Comparison of ENCODE assay signal across 11 cellular contexts in the genomic region with DNA sequence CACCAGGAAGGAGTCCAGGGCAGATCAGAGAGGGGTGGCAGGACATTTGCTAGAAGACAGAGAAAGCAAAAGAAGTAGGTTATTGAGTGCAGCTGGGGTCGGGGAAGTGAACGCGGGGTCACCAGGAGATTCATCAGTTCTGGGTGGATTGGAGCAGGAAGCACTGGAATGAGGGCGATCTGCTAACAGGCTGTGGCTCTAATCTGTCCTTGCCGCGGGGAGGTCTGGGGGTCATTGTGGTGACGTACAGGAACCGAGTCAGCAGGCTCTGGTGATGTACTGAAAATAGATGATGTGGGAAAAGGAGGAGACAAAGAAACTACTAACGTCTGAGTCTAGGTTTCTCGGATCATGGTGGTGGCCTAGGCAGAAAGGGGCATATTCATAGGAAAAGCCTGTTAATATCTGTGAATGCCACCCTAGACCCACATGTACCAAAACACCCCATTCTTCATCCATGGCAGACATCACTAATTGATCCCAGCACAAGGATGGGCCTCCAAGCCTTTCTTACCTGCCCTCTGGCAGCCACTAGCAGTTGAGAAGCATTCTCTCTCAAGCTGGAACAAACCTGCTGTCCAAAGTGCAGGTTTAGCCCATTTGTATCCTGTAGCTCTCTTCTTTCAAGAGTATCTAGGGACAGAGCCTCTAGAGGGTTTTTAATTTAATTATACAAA.
"Had no signal": no experiment of that assay in that cellular context is flagged by ENCODE, and none has a peak within 500 bp of the region (broad histone marks: within the 10 kb centered on the region; RNA-seq: fewer than 3 reads in every experiment).

No MANE protein-coding gene starts in this region.

- H3K36me3 ChIP-seq: ascending aorta, upper lobe of right lung had no signal

- ATAC-seq: activated CD8-positive, alpha-beta T cell treated with anti-CD3 and anti-CD28 coated beads for 36 hours; effector memory CD8-positive, alpha-beta T cell; upper lobe of right lung had no signal

- H3K9me3 ChIP-seq: ascending aorta, upper lobe of right lung had no signal

- H3K4me1 ChIP-seq: ascending aorta had no signal

- H3K27ac ChIP-seq: ascending aorta, upper lobe of right lung had no signal

- DNase-seq: activated CD8-positive, alpha-beta memory T cell treated with anti-CD3 and anti-CD28 coated beads, Interleukin-2, amount 50 U/mL, for 4 hours; activated CD8-positive, alpha-beta T cell treated with anti-CD3 and anti-CD28 coated beads for 36 hours; activated naive CD8-positive, alpha-beta T cell treated with anti-CD3 and anti-CD28 coated beads, Interleukin-2, amount 10 ng/mL, durations not matched to agents 7 days and 5 days; caudate nucleus; cortex of kidney; effector memory CD8-positive, alpha-beta T cell; glutamatergic neuron; stimulated activated CD4-positive, alpha-beta T cell treated with anti-CD3 and anti-CD28 coated beads, Interleukin-2, amount 100 ng/mL, for 48 hours; stimulated activated CD8-positive, alpha-beta memory T cell treated with anti-CD3 and anti-CD28 coated beads, Interleukin-4, amount 100 ng/mL, for 48 hours; upper lobe of right lung had no signal

- H3K4me3 ChIP-seq: ascending aorta, upper lobe of right lung had no signal
